Comparison of ENCODE assay signal across 8 cellular contexts in genomic region chr1:21175670-21176581, GRCh38. TPM values are rescaled to one million over a fixed set of nuclear protein-coding genes. Genes with fewer than 3 reads are reported as not detected.
DNase-seq lines count a peak whose midpoint lies in the region; ATAC-seq and TF ChIP-seq lines count a peak whose summit lies in the region.

No MANE protein-coding gene starts in this region.

- DNase-seq in COR-L47 (lab: John Stamatoyannopoulos, UW): peak; percentile 27
- DNase-seq in NB4 (ENCODE audit: low read depth): peak; percentile 65
- DNase-seq in activated CD4-positive, alpha-beta memory T cell treated with anti-CD3 and anti-CD28 coated beads, Interleukin-2, amount 10 ng/mL, durations not matched to agents 7 days and 5 days: peak; percentile 42
- DNase-seq in effector memory CD8-positive, alpha-beta T cell: peak; percentile 41 to 48 (median 42)
- peak in 43 of 49 donors; percentile 24 to 84 (median 58) for DNase-seq in substantia nigra (lab: John Stamatoyannopoulos, UW)

- H3K9me3 Mint-ChIP-seq in activated CD4-positive, alpha-beta memory T cell treated with anti-CD3 and anti-CD28 coated beads, Interleukin-2, amount 10 ng/mL, durations not matched to agents 7 days and 5 days: no peaks in the 10 kb centered on the region
- no peaks in the 10 kb centered on the region for H3K9me3 Mint-ChIP-seq in effector memory CD8-positive, alpha-beta T cell

- H3K4me1 ChIP-seq in mucosa of rectum (ENCODE audit: control insufficient read depth in 2 of 2, insufficient read depth in 2 of 2, low read length in 2 of 2): peaks cover 4 to 18% of the 10 kb centered on the region in 2 donors

- CTCF ChIA-PET in activated CD4-positive, alpha-beta memory T cell treated with anti-CD3 and anti-CD28 coated beads, Interleukin-2, amount 10 ng/mL, durations not matched to agents 7 days and 5 days (lab: Charles Lee): interaction anchor here (1.0 to 1.7 kb wide), 2 partner anchors 19 to 479 kb away, joined by 5 to 6 read pairs; no protein-coding TSS in a partner anchor

- ATAC-seq in GM21576 (IDR thresholded peaks at IDR 0.05; ENCODE audit: unreplicated experiment) (peak; percentile 5), esophagus mucosa (no peak)
- ATAC-seq in effector memory CD8-positive, alpha-beta T cell (replicated peaks): peak; percentile 22

- peak overlapping the region; percentile 87 for H3K4me3 Mint-ChIP-seq in activated CD4-positive, alpha-beta memory T cell treated with anti-CD3 and anti-CD28 coated beads, Interleukin-2, amount 10 ng/mL, durations not matched to agents 7 days and 5 days
- peak overlapping the region; percentile 95 to 97 for H3K4me3 Mint-ChIP-seq in effector memory CD8-positive, alpha-beta T cell

- no peaks in the 10 kb centered on the region for H3K9me3 ChIP-seq in mucosa of rectum (ENCODE audit: control insufficient read depth in 2 of 2, low read length in 2 of 2)

- peak overlapping the region; percentile 81 for H3K4me3 ChIP-seq in NB4 (ENCODE audit: low read depth, low read length)
- H3K4me3 ChIP-seq in mucosa of rectum (ENCODE audit: low read length in 2 of 2): peak overlapping the region; percentile 79 to 88

- POLR2A ChIA-PET in activated CD4-positive, alpha-beta memory T cell treated with anti-CD3 and anti-CD28 coated beads, Interleukin-2, amount 10 ng/mL, durations not matched to agents 7 days and 5 days (lab: Charles Lee): interaction anchor here (1.0 to 2.2 kb wide), 4 partner anchors 17 to 390 kb away, joined by 3 to 8 read pairs (median 4); no protein-coding TSS in a partner anchor

- H3K9ac ChIP-seq in mucosa of rectum (ENCODE audit: low read depth in 1 of 2, low read length in 2 of 2): peak overlapping the region; percentile 89 to 90

- H3K27ac ChIP-seq in mucosa of rectum (ENCODE audit: low read depth in 2 of 2, low read length in 2 of 2) (peak overlapping the region; percentile 87 to 92), substantia nigra (ENCODE audit: low read depth, low read length, poor library complexity, severe bottlenecking) (peak overlapping the region; percentile 91)

- H3K36me3 ChIP-seq in mucosa of rectum (ENCODE audit: control insufficient read depth in 2 of 2, insufficient read depth in 2 of 2, low read length in 2 of 2): peaks cover 0 to 4% of the 10 kb centered on the region in 2 donors

- no peaks in the 10 kb centered on the region for H3K27me3 ChIP-seq in mucosa of rectum (ENCODE audit: control insufficient read depth in 2 of 2, insufficient read depth in 2 of 2, low read length in 2 of 2)

- H3K27ac Mint-ChIP-seq in activated CD4-positive, alpha-beta memory T cell treated with anti-CD3 and anti-CD28 coated beads, Interleukin-2, amount 10 ng/mL, durations not matched to agents 7 days and 5 days: peak overlapping the region; percentile 82
- peak overlapping the region; percentile 92 to 95 for H3K27ac Mint-ChIP-seq in effector memory CD8-positive, alpha-beta T cell

- TF ChIP-seq CTCF in NB4 (IDR thresholded peaks at IDR 0.05; ENCODE audit: low read depth, low read length): no peak

- peaks cover 38% of the 10 kb centered on the region for H3K4me1 Mint-ChIP-seq in activated CD4-positive, alpha-beta memory T cell treated with anti-CD3 and anti-CD28 coated beads, Interleukin-2, amount 10 ng/mL, durations not matched to agents 7 days and 5 days
- H3K4me1 Mint-ChIP-seq in effector memory CD8-positive, alpha-beta T cell (ENCODE audit: low read depth in 2 of 2): peaks cover 18 to 31% of the 10 kb centered on the region in 2 donors

- peaks cover 5% of the 10 kb centered on the region for H3K27me3 Mint-ChIP-seq in activated CD4-positive, alpha-beta memory T cell treated with anti-CD3 and anti-CD28 coated beads, Interleukin-2, amount 10 ng/mL, durations not matched to agents 7 days and 5 days
- no peaks in the 10 kb centered on the region for H3K27me3 Mint-ChIP-seq in effector memory CD8-positive, alpha-beta T cell

- peaks cover 31% of the 10 kb centered on the region for H3K36me3 Mint-ChIP-seq in activated CD4-positive, alpha-beta memory T cell treated with anti-CD3 and anti-CD28 coated beads, Interleukin-2, amount 10 ng/mL, durations not matched to agents 7 days and 5 days (ENCODE audit: low read depth)
- H3K36me3 Mint-ChIP-seq in effector memory CD8-positive, alpha-beta T cell (ENCODE audit: insufficient read depth): peaks cover 17% of the 10 kb centered on the region

- no peak for TF ChIP-seq POLR2A in NB4 (IDR thresholded peaks at IDR 0.05; ENCODE audit: extremely low read depth, insufficient read length)

RNA-seq across cellular contexts. Expression of gene EIF4G3, which starts 0.8 kb away (rescaled TPM):
- total RNA-seq in activated CD4-positive, alpha-beta memory T cell treated with anti-CD3 and anti-CD28 coated beads, Interleukin-2, amount 10 ng/mL, durations not matched to agents 7 days and 5 days: 10 to 100 TPM; 48.1 to 49.2 TPM
- total RNA-seq in esophagus mucosa: 35.7 TPM
